22 cellular contexts compared by ENCODE assay signal in the genomic region with DNA sequence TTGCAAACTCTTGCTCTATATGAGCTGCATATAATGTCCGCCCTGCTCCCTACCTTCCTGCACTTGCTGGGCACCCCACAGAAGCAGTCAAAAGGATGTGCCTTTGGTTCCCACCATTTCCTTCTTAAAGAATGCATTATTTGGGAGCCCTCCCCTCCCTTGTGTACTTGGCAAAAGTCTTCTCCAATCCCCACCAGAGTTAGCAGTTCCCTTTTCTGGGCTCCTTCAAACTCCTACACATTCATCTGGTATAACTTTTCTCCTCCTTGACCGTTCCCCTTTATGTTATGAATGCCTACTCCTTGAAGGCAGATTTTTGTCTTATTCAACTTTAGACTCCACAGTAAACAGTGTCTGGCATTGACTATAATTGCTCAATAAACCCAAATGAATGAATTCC. TPM values are rescaled to one million over a fixed set of nuclear protein-coding genes. Genes with fewer than 3 reads are reported as not detected.
DNase-seq lines count a peak whose midpoint lies in the region; ATAC-seq and TF ChIP-seq lines count a peak whose summit lies in the region.
"Had no signal": no experiment of that assay in that cellular context is flagged by ENCODE, and none has a peak within 500 bp of the region (broad histone marks: within the 10 kb centered on the region; RNA-seq: fewer than 3 reads in every experiment).

No MANE protein-coding gene starts in this region.

- no peaks in the 10 kb centered on the region for H3K27me3 ChIP-seq in BLaER1
- H3K27me3 ChIP-seq: ascending aorta, right atrium auricular region had no signal

- no peak overlapping the region for H3K27ac Mint-ChIP-seq in activated T-helper 1 cell treated with anti-CD3 and anti-CD28 coated beads, Interleukin-12 subunit alpha, Interleukin-12 subunit beta, Interleukin-2, Interleukin-4 antibody, amounts not matched to agents 30 ng/mL and 10 ng/mL and 1 ng/mL, durations not matched to agents 14 hours and 24 hours and 36 hours
- H3K27ac Mint-ChIP-seq: activated CD4-positive, alpha-beta memory T cell treated with anti-CD3 and anti-CD28 coated beads for 36 hours had no signal

- H3K4me1 Mint-ChIP-seq in activated T-helper 1 cell treated with anti-CD3 and anti-CD28 coated beads, Interleukin-12 subunit alpha, Interleukin-12 subunit beta, Interleukin-2, Interleukin-4 antibody, amounts not matched to agents 30 ng/mL and 10 ng/mL and 1 ng/mL, durations not matched to agents 14 hours and 24 hours and 36 hours (ENCODE audit: low read depth) = peaks cover 6% of the 10 kb centered on the region

- H3K4me3 ChIP-seq in BLaER1 (no peak overlapping the region), OCI-LY7 (ENCODE audit: low read depth, low read length, poor library complexity, severe bottlenecking) (peak overlapping the region; percentile 61)
- H3K4me3 ChIP-seq: A549, ascending aorta, GM23248, right atrium auricular region had no signal

- no peak overlapping the region for H3K4me3 Mint-ChIP-seq in activated T-helper 1 cell treated with anti-CD3 and anti-CD28 coated beads, Interleukin-12 subunit alpha, Interleukin-12 subunit beta, Interleukin-2, Interleukin-4 antibody, amounts not matched to agents 30 ng/mL and 10 ng/mL and 1 ng/mL, durations not matched to agents 14 hours and 24 hours and 36 hours
- H3K4me3 Mint-ChIP-seq: activated CD4-positive, alpha-beta memory T cell treated with anti-CD3 and anti-CD28 coated beads for 36 hours; activated naive CD4-positive, alpha-beta T cell treated with anti-CD3 and anti-CD28 coated beads for 36 hours had no signal

- H3K36me3 Mint-ChIP-seq in activated T-helper 1 cell treated with anti-CD3 and anti-CD28 coated beads, Interleukin-12 subunit alpha, Interleukin-12 subunit beta, Interleukin-2, Interleukin-4 antibody, amounts not matched to agents 30 ng/mL and 10 ng/mL and 1 ng/mL, durations not matched to agents 14 hours and 24 hours and 36 hours (ENCODE audit: low read depth) = peaks cover 43% of the 10 kb centered on the region

- intact Hi-C loops in OCI-LY7 (cut with micrococcal nuclease; ENCODE audit: unreplicated experiment) = loop anchor here (2.0 kb wide), 1 partner anchor 78 kb away; a partner anchor contains a TSS
- intact Hi-C loops in activated T-helper 1 cell treated with anti-CD3 and anti-CD28 coated beads, Interleukin-12 subunit alpha, Interleukin-12 subunit beta, Interleukin-2, Interleukin-4 antibody, amounts not matched to agents 30 ng/mL and 10 ng/mL and 1 ng/mL, durations not matched to agents 14 hours and 24 hours and 36 hours (cut with micrococcal nuclease) = no loop called here

- H2AFZ ChIP-seq in OCI-LY7 (ENCODE audit: low read length) = peak overlapping the region; percentile 51; the same call in 1 of the 2 replicates
- H2AFZ ChIP-seq: GM23248 had no signal

- POLR2A ChIA-PET in OCI-LY7 (lab: Charles Lee) = interaction anchor here (0.6 to 1.7 kb wide), 10 partner anchors 8 to 214 kb away, joined by 3 to 8 read pairs (median 4); a partner anchor contains a TSS

- peaks cover 30% of the 10 kb centered on the region for H3K4me1 ChIP-seq in BLaER1
- H3K4me1 ChIP-seq in OCI-LY7 (ENCODE audit: insufficient read depth, low read length, poor library complexity, severe bottlenecking) = peaks cover 54% of the 10 kb centered on the region

- peaks cover 28% of the 10 kb centered on the region; the same call in 1 of the 2 replicates for H3K79me2 ChIP-seq in OCI-LY7 (ENCODE audit: insufficient read depth, low read depth, low read length)

- CTCF ChIA-PET in OCI-LY7 (lab: Charles Lee; ENCODE audit: unreplicated experiment) = no interaction called here

- H3K27me3 Mint-ChIP-seq in activated T-helper 1 cell treated with anti-CD3 and anti-CD28 coated beads, Interleukin-12 subunit alpha, Interleukin-12 subunit beta, Interleukin-2, Interleukin-4 antibody, amounts not matched to agents 30 ng/mL and 10 ng/mL and 1 ng/mL, durations not matched to agents 14 hours and 24 hours and 36 hours (ENCODE audit: insufficient read depth) = no peaks in the 10 kb centered on the region
- H3K27me3 Mint-ChIP-seq: activated CD4-positive, alpha-beta memory T cell treated with anti-CD3 and anti-CD28 coated beads for 36 hours had no signal

- no peaks in the 10 kb centered on the region for H3K9me3 Mint-ChIP-seq in activated T-helper 1 cell treated with anti-CD3 and anti-CD28 coated beads, Interleukin-12 subunit alpha, Interleukin-12 subunit beta, Interleukin-2, Interleukin-4 antibody, amounts not matched to agents 30 ng/mL and 10 ng/mL and 1 ng/mL, durations not matched to agents 14 hours and 24 hours and 36 hours
- H3K9me3 Mint-ChIP-seq: activated CD4-positive, alpha-beta memory T cell treated with anti-CD3 and anti-CD28 coated beads for 36 hours; activated naive CD4-positive, alpha-beta T cell treated with anti-CD3 and anti-CD28 coated beads for 36 hours had no signal

- no peaks in the 10 kb centered on the region for H3K9me2 ChIP-seq in OCI-LY7 (ENCODE audit: insufficient read depth, low read length)

- BruUV-seq in OCI-LY7 (replicated peaks; lab: Mats Ljungman, UMichigan) = no TSS peak

- no peaks in the 10 kb centered on the region for H3K9me3 ChIP-seq in BLaER1
- H3K9me3 ChIP-seq in OCI-LY7 (ENCODE audit: low read length) = no peaks in the 10 kb centered on the region
- H3K9me3 ChIP-seq: A549, ascending aorta, right atrium auricular region had no signal

- H4K20me1 ChIP-seq in BLaER1 = no peaks in the 10 kb centered on the region
- no peaks in the 10 kb centered on the region for H4K20me1 ChIP-seq in OCI-LY7 (ENCODE audit: insufficient read depth, low read length)

- ATAC-seq in GM18909 (IDR thresholded peaks at IDR 0.05; ENCODE audit: poor library complexity, unreplicated experiment) = no peak
- ATAC-seq: A549 had no signal

- no peak overlapping the region for H3K9ac ChIP-seq in BLaER1
- H3K9ac ChIP-seq: GM23248, KMS-11 had no signal

- H3K36me3 ChIP-seq in BLaER1 (peaks cover 86% of the 10 kb centered on the region), OCI-LY7 (ENCODE audit: insufficient read depth, low read length) (peaks cover 80% of the 10 kb centered on the region)

- H3K4me2 ChIP-seq in BLaER1 (peak overlapping the region; percentile 70), OCI-LY7 (ENCODE audit: low read length) (peak overlapping the region; percentile 85)
- H3K4me2 ChIP-seq: A549, KMS-11 had no signal

- no peak overlapping the region for H3K27ac ChIP-seq in BLaER1
- peak overlapping the region; percentile 97 for H3K27ac ChIP-seq in OCI-LY7 (ENCODE audit: low read depth, low read length, poor library complexity, severe bottlenecking)
- H3K27ac ChIP-seq: A549, ascending aorta, C4-2B, GM23248, KMS-11, right atrium auricular region, WERI-Rb-1 had no signal

- no peak for TF ChIP-seq CTCF in OCI-LY7 (conservative IDR thresholded peaks at IDR 0.05; ENCODE audit: low read length)

- in situ Hi-C loops in KBM-7 (cut with MboI; ENCODE audit: low pct_unique_long_range_greater_than_20kb, low sequenced_read_pairs) = no loop called here

- DNase-seq in KBM-7 (peak; percentile 78), OCI-LY7 (ENCODE audit: low spot score) (peak; percentile 17), germinal center (ENCODE audit: low spot score) (peak; percentile 12)
- DNase-seq in activated effector memory CD4-positive, alpha-beta T cell treated with anti-CD3 and anti-CD28 coated beads, Interleukin-2, amount 50 U/mL, for 16 hours = no peak
- DNase-seq in effector CD8-positive, alpha-beta T cell (lab: John Stamatoyannopoulos, UW) = no peak
- no peak for DNase-seq in activated T-helper 1 cell treated with anti-CD3 and anti-CD28 coated beads, Interleukin-12 subunit alpha, Interleukin-12 subunit beta, Interleukin-2, Interleukin-4 antibody, amounts not matched to agents 30 ng/mL and 10 ng/mL and 1 ng/mL, durations not matched to agents 14 hours and 24 hours and 36 hours (ENCODE audit: low spot score)
- DNase-seq: activated CD4-positive, alpha-beta memory T cell treated with anti-CD3 and anti-CD28 coated beads for 36 hours; central memory CD4-positive, alpha-beta T cell; GM23248; kidney glomerular epithelial cell; NCI-H510A; stimulated activated CD4-positive, alpha-beta T cell treated with anti-CD3 and anti-CD28 coated beads, Interleukin-12 subunit alpha, Interleukin-12 subunit beta, amount 100 ng/mL, for 4 hours; T-helper 1 cell; WERI-Rb-1 had no signal

RNA-seq across cellular contexts. Expression of a gene that starts 27.8 kb away (rescaled TPM):
- total RNA-seq in OCI-LY7 (2014; rRNA removed; shearing (Covaris generic)) = 27.4 and 30.5 TPM in 2 replicates
- 37.8 and 41.5 TPM in 2 replicates for total RNA-seq in OCI-LY7 (2022)
- 45.8 and 50.2 TPM in 2 replicates for total RNA-seq in activated T-helper 1 cell treated with anti-CD3 and anti-CD28 coated beads, Interleukin-12 subunit alpha, Interleukin-12 subunit beta, Interleukin-2, Interleukin-4 antibody, amounts not matched to agents 30 ng/mL and 10 ng/mL and 1 ng/mL, durations not matched to agents 14 hours and 24 hours and 36 hours

RNA-seq across cellular contexts. Expression of a gene that starts 27.9 kb away (rescaled TPM):
- 16.1 and 23.2 TPM in 2 replicates for total RNA-seq in OCI-LY7 (2014; rRNA removed; shearing (Covaris generic))
- 62.1 and 62.3 TPM in 2 replicates for total RNA-seq in OCI-LY7 (2022)
- total RNA-seq in activated T-helper 1 cell treated with anti-CD3 and anti-CD28 coated beads, Interleukin-12 subunit alpha, Interleukin-12 subunit beta, Interleukin-2, Interleukin-4 antibody, amounts not matched to agents 30 ng/mL and 10 ng/mL and 1 ng/mL, durations not matched to agents 14 hours and 24 hours and 36 hours = 64.5 and 68.2 TPM in 2 replicates

Comparison
In these comparisons a context has a peak if more than half of its experiments do, and no peak if none do; other contexts are left out.
1. DNase-seq: peak in KBM-7 (single experiment), OCI-LY7 (single experiment) and germinal center (single experiment); none in activated effector memory CD4-positive, alpha-beta T cell treated with anti-CD3 and anti-CD28 coated beads, Interleukin-2, amount 50 U/mL, for 16 hours (single experiment), effector CD8-positive, alpha-beta T cell (single experiment) and activated T-helper 1 cell treated with anti-CD3 and anti-CD28 coated beads, Interleukin-12 subunit alpha, Interleukin-12 subunit beta, Interleukin-2, Interleukin-4 antibody, amounts not matched to agents 30 ng/mL and 10 ng/mL and 1 ng/mL, durations not matched to agents 14 hours and 24 hours and 36 hours (single experiment).